In genomic region chr16:15837761-15838160, GRCh38 we compare ENCODE assay signal across 18 cellular contexts. TPM values are rescaled to one million over a fixed set of nuclear protein-coding genes. Genes with fewer than 3 reads are reported as not detected.
DNase-seq lines count a peak whose midpoint lies in the region; ATAC-seq and TF ChIP-seq lines count a peak whose summit lies in the region.
"Had no signal": no experiment of that assay in that cellular context is flagged by ENCODE, and none has a peak within 500 bp of the region (broad histone marks: within the 10 kb centered on the region; RNA-seq: fewer than 3 reads in every experiment).

No MANE protein-coding gene starts in this region.

- H3K27ac ChIP-seq in ascending aorta = peak overlapping the region; percentile 77 to 90
- peak overlapping the region; percentile 78 to 92 (median 83) for H3K27ac ChIP-seq in gastroesophageal sphincter
- no peak overlapping the region for H3K27ac ChIP-seq in spleen
- H3K27ac ChIP-seq in transverse colon = peak overlapping the region; percentile 57 to 92 (median 83)
- H3K27ac ChIP-seq: BLaER1 treated with 17β-estradiol and CSF1 and Interleukin-3, amounts not matched to agents 10 nM and 100 nM had no signal

- TF ChIP-seq POLR2A in gastroesophageal sphincter (IDR thresholded peaks at IDR 0.05) = no peak
- no peak for TF ChIP-seq POLR2A in spleen (IDR thresholded peaks at IDR 0.05)
- no peak for TF ChIP-seq POLR2A in transverse colon (IDR thresholded peaks at IDR 0.05)

- H3K9me3 ChIP-seq in ascending aorta (no peaks in the 10 kb centered on the region), gastroesophageal sphincter (no peaks in the 10 kb centered on the region), spleen (no peaks in the 10 kb centered on the region), transverse colon (no peaks in the 10 kb centered on the region)
- H3K9me3 ChIP-seq: BLaER1 treated with 17β-estradiol and CSF1 and Interleukin-3, amounts not matched to agents 10 nM and 100 nM had no signal

- ATAC-seq in gastroesophageal sphincter (no peak), GM21717 (IDR thresholded peaks at IDR 0.05; ENCODE audit: unreplicated experiment) (no peak)
- ATAC-seq: GM12878, HepG2 had no signal

- H3K4me1 ChIP-seq in ascending aorta (peaks cover 34 to 63% of the 10 kb centered on the region in 2 donors), gastroesophageal sphincter (peaks cover 4 to 100% (median 5%) of the 10 kb centered on the region in 3 donors), spleen (peaks cover 0 to 31% (median 5%) of the 10 kb centered on the region in 6 donors), transverse colon (peaks cover 0 to 21% (median 15%) of the 10 kb centered on the region in 4 donors)

- peaks cover 48 to 54% of the 10 kb centered on the region in 2 donors for H3K36me3 ChIP-seq in ascending aorta
- peaks cover 0 to 66% of the 10 kb centered on the region in 2 donors for H3K36me3 ChIP-seq in gastroesophageal sphincter
- H3K36me3 ChIP-seq in spleen = peaks cover 0 to 14% (median 0%) of the 10 kb centered on the region in 6 donors
- no peaks in the 10 kb centered on the region for H3K36me3 ChIP-seq in transverse colon
- H3K36me3 ChIP-seq: BLaER1 treated with 17β-estradiol and CSF1 and Interleukin-3, amounts not matched to agents 10 nM and 100 nM had no signal

- H3K4me3 ChIP-seq in ascending aorta = peak overlapping the region in 1 of 2 donors; percentile 4
- peak overlapping the region in 1 of 2 donors; percentile 27 for H3K4me3 ChIP-seq in gastroesophageal sphincter
- no peak overlapping the region for H3K4me3 ChIP-seq in spleen
- H3K4me3 ChIP-seq in transverse colon = no peak overlapping the region
- H3K4me3 ChIP-seq: BLaER1 treated with 17β-estradiol and CSF1 and Interleukin-3, amounts not matched to agents 10 nM and 100 nM; GM12878 had no signal

- TF ChIP-seq CTCF in ascending aorta (IDR thresholded peaks at IDR 0.05) (no peak), gastroesophageal sphincter (IDR thresholded peaks at IDR 0.05) (no peak), spleen (IDR thresholded peaks at IDR 0.05 in 8 of 11, conservative IDR thresholded peaks at IDR 0.05 in 3 of 11) (no peak), transverse colon (IDR thresholded peaks at IDR 0.05) (no peak)

- WGBS in gastroesophageal sphincter (ENCODE audit: low coverage in 1 of 2), 2 donors = 87% methylated on average over 7 of the region's 11 CpGs; no CpG with 5 or more reads in 1 of the 2 donors
- WGBS in spleen, 5 donors = 93 to 98% (median 94%) methylated on average over 11 of the region's 11 CpGs
- 83% methylated on average over 11 of the region's 11 CpGs; no CpG with 5 or more reads in 1 of the 2 donors for WGBS in transverse colon (ENCODE audit: low coverage in 1 of 2), 2 donors

- TF ChIP-seq EP300 in gastroesophageal sphincter (IDR thresholded peaks at IDR 0.05) = no peak
- no peak for TF ChIP-seq EP300 in transverse colon (IDR thresholded peaks at IDR 0.05; ENCODE audit: low read depth)

- DNase-seq in ascending aorta (ENCODE audit: low spot score in 2 of 2) (no peak), spleen (peak; percentile 31), transverse colon (no peak), NCI-H2081 treated with DMSO at 0.1 percent for 48 hours (lab: John Stamatoyannopoulos, UW) (no peak)
- no peak for DNase-seq in activated naive CD4-positive, alpha-beta T cell (lab: John Stamatoyannopoulos, UW)
- no peak for DNase-seq in stimulated activated CD4-positive, alpha-beta T cell treated with anti-CD3 and anti-CD28 coated beads, Interleukin-4, amount 100 ng/mL, for 4 hours
- DNase-seq: ACHN; CD4-positive, CD25-positive, alpha-beta regulatory T cell; DMS 273 treated with DMSO at 0.1 percent for 48 hours; HCEC 1CT; HFFc6 had no signal

- H3K27me3 ChIP-seq in ascending aorta = no peaks in the 10 kb centered on the region
- H3K27me3 ChIP-seq in gastroesophageal sphincter = no peaks in the 10 kb centered on the region
- no peaks in the 10 kb centered on the region for H3K27me3 ChIP-seq in spleen (replicated peaks in 1 of 7)
- H3K27me3 ChIP-seq in transverse colon = no peaks in the 10 kb centered on the region
- H3K27me3 ChIP-seq: BLaER1 treated with 17β-estradiol and CSF1 and Interleukin-3, amounts not matched to agents 10 nM and 100 nM had no signal

- in situ Hi-C loops in transverse colon (cut with MboI; ENCODE audit: low pct_ligation_motif_present in 1 of 4, low pct_unique_long_range_greater_than_20kb in 1 of 4, low sequenced_read_pairs in 3 of 4) = no loop called here

- intact Hi-C loops in ascending aorta (cut with DNase I) (no loop called here), spleen (cut with DNase I; ENCODE audit: low total_unique reads) (no loop called here), transverse colon (cut with DNase I; ENCODE audit: low total_unique reads) (no loop called here)

RNA-seq across cellular contexts. Expression of gene MYH11, which starts 19.1 kb away (rescaled TPM):
- 694 TPM for total RNA-seq in ascending aorta
- total RNA-seq in gastroesophageal sphincter = over 10,000 TPM in 3 of 4 donors, 1,000 to 10,000 TPM in 1; 7,231 to 23,237 (median 11,307) TPM
- 100 to 1,000 TPM in 6 of 7 donors, 10 to 100 TPM in 1; 59.0 to 135 (median 114) TPM for total RNA-seq in spleen
- 10 to 100 TPM in 2 of 3 donors, 1 to 10 TPM in 1; 9.6 to 29.9 (median 23.3) TPM for polyA plus RNA-seq in spleen
- 1,000 to 10,000 TPM in 2 of 4 donors, 100 to 1,000 TPM in 2; 619 to 1,914 (median 1,058) TPM for total RNA-seq in transverse colon
- total RNA-seq: A172; CD4-positive, CD25-positive, alpha-beta regulatory T cell; G401; HepG2 had no signal
- polyA plus RNA-seq: HepG2 had no signal

RNA-seq across cellular contexts. Expression of gene CEP20, which starts 50.6 kb away (rescaled TPM):
- total RNA-seq in ascending aorta (7.6 TPM), gastroesophageal sphincter (10 to 100 TPM; 34.1 to 66.9 (median 49.6) TPM), spleen (10 to 100 TPM; 23.6 to 29.2 (median 27.1) TPM), transverse colon (10 to 100 TPM in 3 of 4 donors, 1 to 10 TPM in 1; 9.4 to 21.7 (median 20.8) TPM)
- polyA plus RNA-seq in spleen = 10 to 100 TPM; 14.7 to 24.7 (median 19.9) TPM

Comparison
In these comparisons a context has a peak if more than half of its experiments do, and no peak if none do; other contexts are left out.
1. H3K27ac ChIP-seq: peak in ascending aorta (2 of 2), gastroesophageal sphincter (4 of 4) and transverse colon (4 of 4); none in spleen (0 of 8).